8 cellular contexts compared by ENCODE assay signal in the genomic region with DNA sequence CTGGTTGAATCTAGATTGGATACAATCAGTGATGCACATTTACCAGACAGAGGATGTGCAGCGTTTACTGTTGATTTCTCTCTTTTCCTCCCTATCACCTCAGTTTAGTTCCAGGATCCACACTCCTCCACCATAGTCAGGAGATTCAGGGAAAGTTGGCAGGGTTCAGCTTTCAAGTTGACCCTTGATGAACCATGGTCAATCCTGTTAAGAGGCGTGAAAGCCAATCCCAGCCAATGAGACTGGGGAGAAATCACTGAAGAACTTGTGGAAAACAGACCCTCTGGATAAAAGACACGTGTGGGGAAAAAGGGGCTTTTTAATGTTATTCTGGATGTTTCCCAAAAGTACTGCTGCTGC. TPM values are rescaled to one million over a fixed set of nuclear protein-coding genes. Genes with fewer than 3 reads are reported as not detected.
A peak's percentile ranks its signal among the peaks of the same experiment; 100 is the strongest.
DNase-seq lines count a peak whose midpoint lies in the region; ATAC-seq and TF ChIP-seq lines count a peak whose summit lies in the region.

No MANE protein-coding gene starts in this region.

- H3K4me3 ChIP-seq in iPS-18c (ENCODE audit: insufficient read depth, low read depth, low read length), result peak overlapping the region; percentile 82

- DNase-seq in HFFc6 (no peak), posterior cingulate gyrus (no peak), DMS53 treated with DMSO at 0.1 percent for 48 hours (lab: John Stamatoyannopoulos, UW; ENCODE audit: unreplicated experiment) (no peak)
- DNase-seq in activated T-helper 1 cell treated with anti-CD3 and anti-CD28 coated beads, Interleukin-12 subunit alpha, Interleukin-12 subunit beta, Interleukin-2, Interleukin-4 antibody, amounts not matched to agents 30 ng/mL and 10 ng/mL and 1 ng/mL, durations not matched to agents 14 hours and 24 hours and 36 hours (ENCODE audit: low spot score), result no peak
- no peak for DNase-seq in stimulated activated naive CD8-positive, alpha-beta T cell treated with anti-CD3 and anti-CD28 coated beads, Interleukin-15, amount 100 ng/mL, for 72 hours

- H3K27ac Mint-ChIP-seq in HFFc6, result peak overlapping the region; percentile 95
- H3K27ac Mint-ChIP-seq in activated T-helper 1 cell treated with anti-CD3 and anti-CD28 coated beads, Interleukin-12 subunit alpha, Interleukin-12 subunit beta, Interleukin-2, Interleukin-4 antibody, amounts not matched to agents 30 ng/mL and 10 ng/mL and 1 ng/mL, durations not matched to agents 14 hours and 24 hours and 36 hours, result peak overlapping the region; percentile 82
- peak overlapping the region; percentile 98 to 99 for H3K27ac Mint-ChIP-seq in stimulated activated naive CD8-positive, alpha-beta T cell treated with anti-CD3 and anti-CD28 coated beads, Interleukin-15, amount 100 ng/mL, for 72 hours

- no peaks in the 10 kb centered on the region for H3K9me3 ChIP-seq in iPS-18c (ENCODE audit: control insufficient read depth, insufficient read depth, low read length)

- H3K4me1 Mint-ChIP-seq in HFFc6 (ENCODE audit: low read depth), result peaks cover 9% of the 10 kb centered on the region
- H3K4me1 Mint-ChIP-seq in activated T-helper 1 cell treated with anti-CD3 and anti-CD28 coated beads, Interleukin-12 subunit alpha, Interleukin-12 subunit beta, Interleukin-2, Interleukin-4 antibody, amounts not matched to agents 30 ng/mL and 10 ng/mL and 1 ng/mL, durations not matched to agents 14 hours and 24 hours and 36 hours (ENCODE audit: low read depth), result peaks cover 12% of the 10 kb centered on the region
- H3K4me1 Mint-ChIP-seq in stimulated activated naive CD8-positive, alpha-beta T cell treated with anti-CD3 and anti-CD28 coated beads, Interleukin-15, amount 100 ng/mL, for 72 hours, result peaks cover 15% of the 10 kb centered on the region

- TF ChIP-seq CTCF in HFFc6 (IDR thresholded peaks at IDR 0.05), result no peak

- intact Hi-C loops in activated T-helper 1 cell treated with anti-CD3 and anti-CD28 coated beads, Interleukin-12 subunit alpha, Interleukin-12 subunit beta, Interleukin-2, Interleukin-4 antibody, amounts not matched to agents 30 ng/mL and 10 ng/mL and 1 ng/mL, durations not matched to agents 14 hours and 24 hours and 36 hours (cut with micrococcal nuclease), result loop anchor here (1.0 to 10.0 kb wide), 8 partner anchors 162 to 1220 kb away; partner anchors contain the start of genes DZANK1, KAT14, NAA20 and PET117
- intact Hi-C loops in posterior cingulate gyrus (cut with DNase I), result loop anchor here (10.0 kb wide), 1 partner anchor 870 kb away; no protein-coding TSS in a partner anchor

- no peaks in the 10 kb centered on the region; the same call in none of the 2 replicates for H3K27me3 Mint-ChIP-seq in HFFc6 (ENCODE audit: insufficient read depth)
- no peaks in the 10 kb centered on the region for H3K27me3 Mint-ChIP-seq in activated T-helper 1 cell treated with anti-CD3 and anti-CD28 coated beads, Interleukin-12 subunit alpha, Interleukin-12 subunit beta, Interleukin-2, Interleukin-4 antibody, amounts not matched to agents 30 ng/mL and 10 ng/mL and 1 ng/mL, durations not matched to agents 14 hours and 24 hours and 36 hours (ENCODE audit: insufficient read depth)
- H3K27me3 Mint-ChIP-seq in stimulated activated naive CD8-positive, alpha-beta T cell treated with anti-CD3 and anti-CD28 coated beads, Interleukin-15, amount 100 ng/mL, for 72 hours, result peaks cover 17% of the 10 kb centered on the region

- H3K36me3 Mint-ChIP-seq in HFFc6 (ENCODE audit: low read depth), result no peaks in the 10 kb centered on the region; the same call in 1 of the 2 replicates
- H3K36me3 Mint-ChIP-seq in activated T-helper 1 cell treated with anti-CD3 and anti-CD28 coated beads, Interleukin-12 subunit alpha, Interleukin-12 subunit beta, Interleukin-2, Interleukin-4 antibody, amounts not matched to agents 30 ng/mL and 10 ng/mL and 1 ng/mL, durations not matched to agents 14 hours and 24 hours and 36 hours (ENCODE audit: low read depth), result peaks cover 2% of the 10 kb centered on the region

- no peaks in the 10 kb centered on the region; the same call in 1 of the 2 replicates for H3K9me3 Mint-ChIP-seq in HFFc6
- peaks cover 8% of the 10 kb centered on the region for H3K9me3 Mint-ChIP-seq in activated T-helper 1 cell treated with anti-CD3 and anti-CD28 coated beads, Interleukin-12 subunit alpha, Interleukin-12 subunit beta, Interleukin-2, Interleukin-4 antibody, amounts not matched to agents 30 ng/mL and 10 ng/mL and 1 ng/mL, durations not matched to agents 14 hours and 24 hours and 36 hours
- peaks cover 6 to 18% of the 10 kb centered on the region in 2 donors for H3K9me3 Mint-ChIP-seq in stimulated activated naive CD8-positive, alpha-beta T cell treated with anti-CD3 and anti-CD28 coated beads, Interleukin-15, amount 100 ng/mL, for 72 hours

- peak; percentile 14 for ATAC-seq in stimulated activated naive CD8-positive, alpha-beta T cell treated with anti-CD3 and anti-CD28 coated beads, Interleukin-15, amount 100 ng/mL, for 72 hours
- ATAC-seq in GM21737 (IDR thresholded peaks at IDR 0.05; ENCODE audit: unreplicated experiment), result no peak
- no peak for ATAC-seq in GM21825 (IDR thresholded peaks at IDR 0.05; ENCODE audit: unreplicated experiment)

- H3K4me3 Mint-ChIP-seq in HFFc6, result peak overlapping the region; percentile 96
- H3K4me3 Mint-ChIP-seq in activated T-helper 1 cell treated with anti-CD3 and anti-CD28 coated beads, Interleukin-12 subunit alpha, Interleukin-12 subunit beta, Interleukin-2, Interleukin-4 antibody, amounts not matched to agents 30 ng/mL and 10 ng/mL and 1 ng/mL, durations not matched to agents 14 hours and 24 hours and 36 hours, result peak overlapping the region; percentile 87
- H3K4me3 Mint-ChIP-seq in stimulated activated naive CD8-positive, alpha-beta T cell treated with anti-CD3 and anti-CD28 coated beads, Interleukin-15, amount 100 ng/mL, for 72 hours, result peak overlapping the region; percentile 91 to 99

RNA-seq across cellular contexts. Expression of gene SCP2D1, which starts 19.2 kb away (rescaled TPM):
- not detected for total RNA-seq in HFFc6 (2021; fragmentation: NEBNext Ultra II Directional; extraction: Animal tissue kit (Norgen Biotek cat#: 25700))
- total RNA-seq in activated T-helper 1 cell treated with anti-CD3 and anti-CD28 coated beads, Interleukin-12 subunit alpha, Interleukin-12 subunit beta, Interleukin-2, Interleukin-4 antibody, amounts not matched to agents 30 ng/mL and 10 ng/mL and 1 ng/mL, durations not matched to agents 14 hours and 24 hours and 36 hours, result not detected in 2 replicates
